In genomic region chr1:234478481-234479309, GRCh38 we compare ENCODE assay signal across 1 cellular context.
TF ChIP-seq lines count a peak whose summit lies in the region.

Gene TARBP1, minus strand, starts transcription at chr1:234479179. Its CDS starts 76 bp downstream, at chr1:234479103.

TF ChIP-seq in K562, 482 proteins besides CTCF, POLR2A, EP300 and RAD21 (continued from another document):
- peak; percentile 85 for TF ChIP-seq REST (CRISPR knock-in tag; IDR thresholded peaks at IDR 0.05; ENCODE audit: low read depth)
- peak; percentile 78 for TF ChIP-seq ETS1 (conservative IDR thresholded peaks at IDR 0.05; ENCODE audit: control insufficient read depth, low read depth, low read length)
- no peak for TF ChIP-seq TAF7 (tag; IDR thresholded peaks at IDR 0.05)
- no peak for TF ChIP-seq HBP1 (CRISPR knock-in tag; IDR thresholded peaks at IDR 0.05)
- peak in 1 of 2 experiments; percentile 49; a peak in 1 of 4 replicates for TF ChIP-seq FOXA3 (CRISPR knock-in tag; conservative IDR thresholded peaks at IDR 0.05 in 1 of 2, IDR thresholded peaks at IDR 0.05 in 1 of 2)
- no peak for TF ChIP-seq ELF2 (CRISPR knock-in tag; IDR thresholded peaks at IDR 0.05)
- TF ChIP-seq EP400 (IDR thresholded peaks at IDR 0.05), result peak; percentile 38; the same call in 1 of the 2 replicates
- no peak for TF ChIP-seq LEF1 (IDR thresholded peaks at IDR 0.05)
- no peak for TF ChIP-seq FOXM1 (IDR thresholded peaks at IDR 0.05; ENCODE audit: low read depth)
- peak; percentile 65; the same call in 1 of the 2 replicates for TF ChIP-seq FOXM1 (CRISPR knock-in tag; IDR thresholded peaks at IDR 0.05; ENCODE audit: low read depth)
- peak in 1 of 2 experiments; percentile 40; a peak in 2 of 4 replicates for TF ChIP-seq MAZ (CRISPR knock-in tag; conservative IDR thresholded peaks at IDR 0.05 in 1 of 2, IDR thresholded peaks at IDR 0.05 in 1 of 2)
- TF ChIP-seq ZBTB33 (CRISPR knock-in tag; IDR thresholded peaks at IDR 0.05), result peak; percentile 31
- TF ChIP-seq RBM15 (IDR thresholded peaks at IDR 0.05; ENCODE audit: insufficient read depth, low read length), result no peak
- TF ChIP-seq MNT (conservative IDR thresholded peaks at IDR 0.05), result peak in 1 of 2 experiments; percentile 51; a peak in 2 of 4 replicates
- TF ChIP-seq ZNF239 (CRISPR knock-in tag; IDR thresholded peaks at IDR 0.05), result peak; percentile 43; the same call in 1 of the 2 replicates
- TF ChIP-seq ZNF583 (CRISPR knock-in tag; IDR thresholded peaks at IDR 0.05), result peak; percentile 80; the same call in 1 of the 2 replicates
- no peak for TF ChIP-seq ATF1 (CRISPR knock-in tag; IDR thresholded peaks at IDR 0.05)
- peak; percentile 38; the same call in 1 of the 2 replicates for TF ChIP-seq ATF1 (tag; IDR thresholded peaks at IDR 0.05)
- TF ChIP-seq SREBF1 (IDR thresholded peaks at IDR 0.05; ENCODE audit: borderline replicate concordance, low read depth, low read length), result no peak
- no peak for TF ChIP-seq ID3 (CRISPR knock-in tag; IDR thresholded peaks at IDR 0.05)
- TF ChIP-seq ID3 (tag; IDR thresholded peaks at IDR 0.05), result peak; percentile 81; the same call in 1 of the 2 replicates
- 0 out of 2 replicates have a peak, but pooled peaks have one; percentile 53 for TF ChIP-seq KLF13 (tag; IDR thresholded peaks at IDR 0.05; ENCODE audit: borderline replicate concordance, low read depth)
- peak; percentile 65; the same call in 1 of the 2 replicates for TF ChIP-seq ZNF830 (CRISPR knock-in tag; IDR thresholded peaks at IDR 0.05)
- peak; percentile 2 for TF ChIP-seq CTCFL (IDR thresholded peaks at IDR 0.05; ENCODE audit: borderline replicate concordance, insufficient read depth, low read depth, low read length, poor library complexity, severe bottlenecking)
- peak; percentile 63; the same call in 1 of the 2 replicates for TF ChIP-seq ZKSCAN8 (CRISPR knock-in tag; IDR thresholded peaks at IDR 0.05)
- no peak for TF ChIP-seq CSDE1 (IDR thresholded peaks at IDR 0.05)
- no peak for TF ChIP-seq MECOM (CRISPR knock-in tag; IDR thresholded peaks at IDR 0.05)
- 0 out of 2 replicates have a peak, but pooled peaks have one; percentile 64 for TF ChIP-seq NR4A1 (CRISPR knock-in tag; IDR thresholded peaks at IDR 0.05)
- peak; percentile 77; the same call in 1 of the 2 replicates for TF ChIP-seq NR4A1 (tag; IDR thresholded peaks at IDR 0.05)
- TF ChIP-seq ZNF511 (CRISPR knock-in tag; IDR thresholded peaks at IDR 0.05), result peak; percentile 78; the same call in 1 of the 2 replicates
- TF ChIP-seq ZSCAN32 (CRISPR knock-in tag; IDR thresholded peaks at IDR 0.05), result 0 out of 2 replicates have a peak, but pooled peaks have one; percentile 11
- TF ChIP-seq ZNF639 (CRISPR knock-in tag; conservative IDR thresholded peaks at IDR 0.05 in 1 of 2, IDR thresholded peaks at IDR 0.05 in 1 of 2), result peak in 1 of 2 experiments; percentile 92; a peak in 2 of 4 replicates
- TF ChIP-seq PML (IDR thresholded peaks at IDR 0.05; ENCODE audit: low read length), result peak; percentile 61; the same call in 1 of the 2 replicates
